1 cellular context compared by ENCODE assay signal in the genomic region with DNA sequence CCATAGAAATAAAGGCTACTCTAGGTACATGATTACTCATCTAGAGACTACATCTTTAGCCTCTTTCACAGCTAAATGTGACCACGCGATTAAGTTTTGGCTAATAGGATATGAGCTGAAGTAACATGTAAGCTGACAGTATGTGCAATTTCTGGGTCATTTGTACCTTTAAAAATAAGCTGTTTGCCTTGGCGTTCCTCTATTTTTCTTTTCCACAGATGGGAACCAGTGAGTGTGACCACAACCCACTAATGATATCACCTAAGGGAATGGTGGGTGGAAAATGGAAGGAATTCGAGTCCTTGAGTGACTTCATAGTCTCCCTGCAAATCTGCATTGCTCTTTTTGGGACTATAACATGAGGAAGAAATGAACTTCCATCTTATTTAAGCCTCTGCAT.
TF ChIP-seq lines count a peak whose summit lies in the region.

No MANE protein-coding gene starts in this region.

TF ChIP-seq in H1, 55 proteins besides CTCF, POLR2A, EP300 and RAD21:
- TF ChIP-seq SIRT6 (IDR thresholded peaks at IDR 0.05; ENCODE audit: low read length) (no peak), BRCA1 (IDR thresholded peaks at IDR 0.05; ENCODE audit: low read depth, low read length) (no peak), RNF2 (IDR thresholded peaks at IDR 0.05; ENCODE audit: borderline replicate concordance, low read depth, low read length, missing control alignments, poor library complexity, severe bottlenecking) (no peak), JUN (IDR thresholded peaks at IDR 0.05; ENCODE audit: low read depth, low read length) (no peak), KDM4A (IDR thresholded peaks at IDR 0.05; ENCODE audit: low read depth, low read length, severe bottlenecking) (no peak), CHD1 (IDR thresholded peaks at IDR 0.05; ENCODE audit: low read depth, low read length) (no peak), GABPA (IDR thresholded peaks at IDR 0.05; ENCODE audit: borderline replicate concordance, insufficient read depth, low read length) (no peak), HDAC2 (IDR thresholded peaks at IDR 0.05; ENCODE audit: borderline replicate concordance in 1 of 2, low read depth in 2 of 2, low read length in 2 of 2) (no peak), SP1 (IDR thresholded peaks at IDR 0.05; ENCODE audit: low read depth, low read length) (no peak), RFX5 (IDR thresholded peaks at IDR 0.05; ENCODE audit: borderline replicate concordance, low read depth, low read length) (no peak), TCF12 (IDR thresholded peaks at IDR 0.05; ENCODE audit: low read depth, low read length) (no peak)
- TF ChIP-seq, protein P1, sequence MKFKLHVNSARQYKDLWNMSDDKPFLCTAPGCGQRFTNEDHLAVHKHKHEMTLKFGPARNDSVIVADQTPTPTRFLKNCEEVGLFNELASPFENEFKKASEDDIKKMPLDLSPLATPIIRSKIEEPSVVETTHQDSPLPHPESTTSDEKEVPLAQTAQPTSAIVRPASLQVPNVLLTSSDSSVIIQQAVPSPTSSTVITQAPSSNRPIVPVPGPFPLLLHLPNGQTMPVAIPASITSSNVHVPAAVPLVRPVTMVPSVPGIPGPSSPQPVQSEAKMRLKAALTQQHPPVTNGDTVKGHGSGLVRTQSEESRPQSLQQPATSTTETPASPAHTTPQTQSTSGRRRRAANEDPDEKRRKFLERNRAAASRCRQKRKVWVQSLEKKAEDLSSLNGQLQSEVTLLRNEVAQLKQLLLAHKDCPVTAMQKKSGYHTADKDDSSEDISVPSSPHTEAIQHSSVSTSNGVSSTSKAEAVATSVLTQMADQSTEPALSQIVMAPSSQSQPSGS (IDR thresholded peaks at IDR 0.05; ENCODE audit: low read length): no peak
